In genomic region chrX:30620125-30620524, GRCh38 we compare ENCODE assay signal across 1 cellular context.
TF ChIP-seq lines count a peak whose summit lies in the region.

No MANE protein-coding gene starts in this region.

TF ChIP-seq in HepG2, 621 proteins besides CTCF, POLR2A, EP300 and RAD21 (continued from another document):
- TF ChIP-seq NR2F6 (IDR thresholded peaks at IDR 0.05), result no peak
- TF ChIP-seq NR2F6 (CRISPR knock-in tag; IDR thresholded peaks at IDR 0.05), result no peak
- no peak for TF ChIP-seq ZMAT5 (CRISPR knock-in tag; IDR thresholded peaks at IDR 0.05; ENCODE audit: borderline replicate concordance, low read depth)
- TF ChIP-seq SRF (IDR thresholded peaks at IDR 0.05; ENCODE audit: low read depth, low read length), result no peak
- no peak for TF ChIP-seq ZBTB1 (CRISPR knock-in tag; IDR thresholded peaks at IDR 0.05; ENCODE audit: borderline replicate concordance)
- TF ChIP-seq ZNF784 (CRISPR knock-in tag; IDR thresholded peaks at IDR 0.05; ENCODE audit: borderline replicate concordance), result no peak
- no peak for TF ChIP-seq ZBTB33 (CRISPR knock-in tag; IDR thresholded peaks at IDR 0.05)
- TF ChIP-seq GATA4 (IDR thresholded peaks at IDR 0.05; ENCODE audit: borderline replicate concordance, low read depth), result no peak
- no peak for TF ChIP-seq ZNF468 (CRISPR knock-in tag; IDR thresholded peaks at IDR 0.05)
- TF ChIP-seq NR3C1 (CRISPR knock-in tag; IDR thresholded peaks at IDR 0.05), result no peak
